In genomic region chr21:42991992-42992740, GRCh38 we compare ENCODE assay signal across 8 cellular contexts. TPM values are rescaled to one million over a fixed set of nuclear protein-coding genes. Genes with fewer than 3 reads are reported as not detected.
A peak's percentile ranks its signal among the peaks of the same experiment; 100 is the strongest.
DNase-seq lines count a peak whose midpoint lies in the region; ATAC-seq, FAIRE-seq and TF ChIP-seq lines count a peak whose summit lies in the region.

No MANE protein-coding gene starts in this region.

- 68 to 70% methylated on average over 16 of the region's 16 CpGs for WGBS in pancreas, 2 donors
- 57 to 76% (median 73%) methylated on average over 16 of the region's 16 CpGs for WGBS in small intestine, 3 donors

- DNase-seq in EH (ENCODE audit: low read depth), result peak; percentile 95
- peak; percentile 72 to 86 for DNase-seq in SJSA1 (ENCODE audit: low read depth in 1 of 2, low spot score in 2 of 2)
- DNase-seq in fibroblast of villous mesenchyme (ENCODE audit: low read depth), result peak; percentile 98
- no peak for DNase-seq in pancreas
- DNase-seq in GM10248 (ENCODE audit: extremely low spot score), result no peak
- DNase-seq in small intestine, result no peak
- DNase-seq in activated naive CD4-positive, alpha-beta T cell treated with Interleukin-2 at 50 U/mL for 16 hours, result no peak

- FAIRE-seq in pancreas (lab: Jason Lieb, UNC) (no peak), small intestine (lab: Jason Lieb, UNC) (no peak)

- no peak overlapping the region for H3K4me3 ChIP-seq in SJSA1
- H3K4me3 ChIP-seq in fibroblast of villous mesenchyme (ENCODE audit: low read depth, low read length), result no peak overlapping the region
- no peak overlapping the region for H3K4me3 ChIP-seq in pancreas
- H3K4me3 ChIP-seq in small intestine (ENCODE audit: low read depth in 1 of 2, low read length in 2 of 2), result no peak overlapping the region

- H3K9me3 ChIP-seq in SJSA1 (replicated peaks) (no peaks in the 10 kb centered on the region; the same call in 1 of the 2 replicates), pancreas (no peaks in the 10 kb centered on the region), small intestine (ENCODE audit: control insufficient read depth, low read depth) (no peaks in the 10 kb centered on the region)

- H3K4me1 ChIP-seq in SJSA1 (replicated peaks) (peaks cover 52% of the 10 kb centered on the region), pancreas (no peaks in the 10 kb centered on the region), small intestine (ENCODE audit: control insufficient read depth in 2 of 2, insufficient read depth in 1 of 2, low read depth in 1 of 2, low read length in 1 of 2) (no peaks in the 10 kb centered on the region)

- peak overlapping the region; percentile 89 for H3K27ac ChIP-seq in SJSA1
- no peak overlapping the region for H3K27ac ChIP-seq in pancreas
- peak overlapping the region in 1 of 2 donors; percentile 53 for H3K27ac ChIP-seq in small intestine (ENCODE audit: low read depth in 1 of 2, low read length in 1 of 2)

- H3K36me3 ChIP-seq in SJSA1, result peaks cover 10% of the 10 kb centered on the region
- H3K36me3 ChIP-seq in pancreas, result no peaks in the 10 kb centered on the region
- H3K36me3 ChIP-seq in small intestine (ENCODE audit: control insufficient read depth in 2 of 2, insufficient read depth in 2 of 2, low read length in 2 of 2), result no peaks in the 10 kb centered on the region

- ATAC-seq in pancreas (peak in 3 of 4 donors; percentile 44 to 59 (median 45)), HG03095 (IDR thresholded peaks at IDR 0.05; ENCODE audit: unreplicated experiment) (no peak)

- no peaks in the 10 kb centered on the region for H3K27me3 ChIP-seq in SJSA1 (replicated peaks)
- no peaks in the 10 kb centered on the region for H3K27me3 ChIP-seq in pancreas
- no peaks in the 10 kb centered on the region for H3K27me3 ChIP-seq in small intestine (ENCODE audit: control insufficient read depth in 2 of 2, insufficient read depth in 2 of 2, low read length in 2 of 2)

- CTCF ChIA-PET in GM10248 (lab: Yijun Ruan, JAX), result interaction anchor here (0.8 kb wide), 1 partner anchor 12 kb away, joined by 3 read pairs; no protein-coding TSS in a partner anchor

- POLR2A ChIA-PET in GM10248 (lab: Yijun Ruan, JAX), result no interaction called here

- intact Hi-C loops in pancreas (cut with DNase I), result no loop called here

- TF ChIP-seq CTCF in fibroblast of villous mesenchyme (IDR thresholded peaks at IDR 0.05; ENCODE audit: insufficient read depth, low read depth, low read length) (no peak), pancreas (IDR thresholded peaks at IDR 0.05) (no peak), GM10248 (IDR thresholded peaks at IDR 0.05; ENCODE audit: control extremely low read depth, extremely low read depth, low read depth, missing control alignments) (no peak)

RNA-seq across cellular contexts. Expression of gene PKNOX1, which starts 17.8 kb away (rescaled TPM):
- 8.8 and 37.7 TPM in 2 replicates for total RNA-seq in SJSA1 (2014; rRNA removed; shearing (Covaris generic))
- total RNA-seq in fibroblast of villous mesenchyme, result 12.2 and 16.8 TPM in 2 replicates
- 10 to 100 TPM in 1 of 6 donors, 1 to 10 TPM in 5; 5.2 to 10.2 (median 6.0) TPM for total RNA-seq in pancreas
- 1 to 10 TPM; 6.0 to 8.2 TPM for polyA plus RNA-seq in pancreas
- polyA plus RNA-seq in small intestine, result 1 to 10 TPM; 4.7 to 6.8 (median 5.1) TPM

Comparison
In these comparisons a context has a peak if more than half of its experiments do, and no peak if none do; other contexts are left out.
1. DNase-seq: peak in EH (single experiment), SJSA1 (2 of 2) and fibroblast of villous mesenchyme (single experiment); none in pancreas (0 of 6), GM10248 (single experiment), small intestine (single experiment) and activated naive CD4-positive, alpha-beta T cell treated with Interleukin-2 at 50 U/mL for 16 hours (single experiment).